In genomic region chr7:3301831-3302618, GRCh38 we compare ENCODE assay signal across 1 cellular context.
TF ChIP-seq lines count a peak whose summit lies in the region.

No MANE protein-coding gene starts in this region.

TF ChIP-seq in WTC11, 78 proteins besides CTCF, POLR2A, EP300 and RAD21 (continued from another document):
- TF ChIP-seq IRF2 (CRISPR knock-in tag; IDR thresholded peaks at IDR 0.05; ENCODE audit: borderline replicate concordance, low read depth) (no peak), HMGA2 (CRISPR knock-in tag; IDR thresholded peaks at IDR 0.05) (no peak), FOXP1 (CRISPR knock-in tag; IDR thresholded peaks at IDR 0.05; ENCODE audit: borderline replicate concordance) (no peak), ZNF396 (CRISPR knock-in tag; IDR thresholded peaks at IDR 0.05; ENCODE audit: borderline replicate concordance) (no peak), NR1H2 (CRISPR knock-in tag; IDR thresholded peaks at IDR 0.05) (no peak), TCF7 (CRISPR knock-in tag; IDR thresholded peaks at IDR 0.05; ENCODE audit: low read depth) (no peak), ZNF138 (CRISPR knock-in tag; conservative IDR thresholded peaks at IDR 0.05) (no peak), ZBTB21 (CRISPR knock-in tag; IDR thresholded peaks at IDR 0.05; ENCODE audit: borderline replicate concordance) (no peak)
- TF ChIP-seq, protein P1, sequence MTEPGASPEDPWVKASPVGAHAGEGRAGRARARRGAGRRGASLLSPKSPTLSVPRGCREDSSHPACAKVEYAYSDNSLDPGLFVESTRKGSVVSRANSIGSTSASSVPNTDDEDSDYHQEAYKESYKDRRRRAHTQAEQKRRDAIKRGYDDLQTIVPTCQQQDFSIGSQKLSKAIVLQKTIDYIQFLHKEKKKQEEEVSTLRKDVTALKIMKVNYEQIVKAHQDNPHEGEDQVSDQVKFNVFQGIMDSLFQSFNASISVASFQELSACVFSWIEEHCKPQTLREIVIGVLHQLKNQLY (CRISPR knock-in tag; IDR thresholded peaks at IDR 0.05) = no peak
- TF ChIP-seq, protein P2, sequence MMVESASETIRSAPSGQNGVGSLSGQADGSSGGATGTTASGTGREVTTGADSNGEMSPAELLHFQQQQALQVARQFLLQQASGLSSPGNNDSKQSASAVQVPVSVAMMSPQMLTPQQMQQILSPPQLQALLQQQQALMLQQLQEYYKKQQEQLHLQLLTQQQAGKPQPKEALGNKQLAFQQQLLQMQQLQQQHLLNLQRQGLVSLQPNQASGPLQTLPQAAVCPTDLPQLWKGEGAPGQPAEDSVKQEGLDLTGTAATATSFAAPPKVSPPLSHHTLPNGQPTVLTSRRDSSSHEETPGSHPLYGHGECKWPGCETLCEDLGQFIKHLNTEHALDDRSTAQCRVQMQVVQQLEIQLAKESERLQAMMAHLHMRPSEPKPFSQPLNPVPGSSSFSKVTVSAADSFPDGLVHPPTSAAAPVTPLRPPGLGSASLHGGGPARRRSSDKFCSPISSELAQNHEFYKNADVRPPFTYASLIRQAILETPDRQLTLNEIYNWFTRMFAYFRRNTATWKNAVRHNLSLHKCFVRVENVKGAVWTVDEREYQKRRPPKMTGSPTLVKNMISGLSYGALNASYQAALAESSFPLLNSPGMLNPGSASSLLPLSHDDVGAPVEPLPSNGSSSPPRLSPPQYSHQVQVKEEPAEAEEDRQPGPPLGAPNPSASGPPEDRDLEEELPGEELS (CRISPR knock-in tag; IDR thresholded peaks at IDR 0.05) = no peak
- TF ChIP-seq, protein P3, sequence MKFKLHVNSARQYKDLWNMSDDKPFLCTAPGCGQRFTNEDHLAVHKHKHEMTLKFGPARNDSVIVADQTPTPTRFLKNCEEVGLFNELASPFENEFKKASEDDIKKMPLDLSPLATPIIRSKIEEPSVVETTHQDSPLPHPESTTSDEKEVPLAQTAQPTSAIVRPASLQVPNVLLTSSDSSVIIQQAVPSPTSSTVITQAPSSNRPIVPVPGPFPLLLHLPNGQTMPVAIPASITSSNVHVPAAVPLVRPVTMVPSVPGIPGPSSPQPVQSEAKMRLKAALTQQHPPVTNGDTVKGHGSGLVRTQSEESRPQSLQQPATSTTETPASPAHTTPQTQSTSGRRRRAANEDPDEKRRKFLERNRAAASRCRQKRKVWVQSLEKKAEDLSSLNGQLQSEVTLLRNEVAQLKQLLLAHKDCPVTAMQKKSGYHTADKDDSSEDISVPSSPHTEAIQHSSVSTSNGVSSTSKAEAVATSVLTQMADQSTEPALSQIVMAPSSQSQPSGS (CRISPR knock-in tag; IDR thresholded peaks at IDR 0.05; ENCODE audit: borderline replicate concordance, low read depth) = no peak
